8 cellular contexts compared by ENCODE assay signal in genomic region chr4:184733654-184734524, GRCh38. TPM values are rescaled to one million over a fixed set of nuclear protein-coding genes. Genes with fewer than 3 reads are reported as not detected.
DNase-seq lines count a peak whose midpoint lies in the region; ATAC-seq and TF ChIP-seq lines count a peak whose summit lies in the region.

TSS of gene CENPU (minus strand) at chr4:184734096. CDS start at chr4:184734062, 34 bp downstream.

- peak within 1 kb of the TSS; percentile 92 for H3K27ac Mint-ChIP-seq in WTC11
- H3K27ac Mint-ChIP-seq in immature natural killer cell: peak within 1 kb of the TSS; percentile 69 to 93 (median 84)

- peak; percentile 93 for ATAC-seq in GM18909 (IDR thresholded peaks at IDR 0.05; ENCODE audit: poor library complexity, unreplicated experiment)
- ATAC-seq in HG03175 (IDR thresholded peaks at IDR 0.05; ENCODE audit: unreplicated experiment): peak; percentile 93
- peak; percentile 95 for ATAC-seq in WTC11

- H3K9me3 Mint-ChIP-seq in WTC11: peaks cover 4% of the 10 kb centered on the region; the same call in 1 of the 2 replicates
- no peaks in the 10 kb centered on the region for H3K9me3 Mint-ChIP-seq in immature natural killer cell

- H3K4me3 Mint-ChIP-seq in WTC11: peak within 1 kb of the TSS; percentile 91
- peak within 1 kb of the TSS; percentile 90 to 97 (median 92) for H3K4me3 Mint-ChIP-seq in immature natural killer cell

- H3K4me3 ChIP-seq in AG04450 (ENCODE audit: low read depth, low read length): peak within 1 kb of the TSS; percentile 89

- H3K36me3 Mint-ChIP-seq in WTC11 (peaks cover 18% of the 10 kb centered on the region), immature natural killer cell (no peaks in the 10 kb centered on the region)

- H3K27ac ChIP-seq in AG04450 (ENCODE audit: low read depth, low read length) (peak within 1 kb of the TSS; percentile 52), caudate nucleus (ENCODE audit: low read depth, low read length) (peak within 1 kb of the TSS; percentile 65)

- CTCF ChIA-PET in AG04450 (lab: Charles Lee): interaction anchor here (0.6 to 4.4 kb wide), 5 partner anchors 12 to 470 kb away, joined by 3 to 32 read pairs (median 4); no protein-coding TSS in a partner anchor
- CTCF ChIA-PET in WTC11 (lab: Charles Lee): interaction anchor here (0.6 to 2.2 kb wide), 13 partner anchors 12 to 470 kb away, joined by 3 to 20 read pairs (median 7); partner anchors contain the start of genes CASP3, HELT, PRIMPOL and SLC25A4

- H3K4me1 Mint-ChIP-seq in WTC11 (peaks cover 36% of the 10 kb centered on the region), immature natural killer cell (peaks cover 16 to 17% of the 10 kb centered on the region in 2 donors)

- peak; percentile 96 for DNase-seq in AG04450 (ENCODE audit: low read depth, low spot score)
- peak; percentile 92 for DNase-seq in NCI-H226
- DNase-seq in WTC11 (ENCODE audit: low spot score): peak; percentile 97
- peak; percentile 80 to 98 (median 95) for DNase-seq in caudate nucleus (lab: John Stamatoyannopoulos, UW)
- DNase-seq in immature natural killer cell: peak; percentile 92 to 94 (median 93)
- DNase-seq in smooth muscle cell of the brain vasculature (ENCODE audit: low read depth, low spot score): peak; percentile 97

- H3K27me3 ChIP-seq in AG04450 (ENCODE audit: control insufficient read depth, insufficient read depth, low read length): no peaks in the 10 kb centered on the region

- TF ChIP-seq CTCF in AG04450 (IDR thresholded peaks at IDR 0.05; ENCODE audit: low read depth, low read length): no peak
- no peak for TF ChIP-seq CTCF in WTC11 (IDR thresholded peaks at IDR 0.05)

- no peaks in the 10 kb centered on the region for H3K9me3 ChIP-seq in AG04450 (ENCODE audit: control insufficient read depth, insufficient read depth, low read length)

- POLR2A ChIA-PET in AG04450 (lab: Yijun Ruan, JAX) (interaction anchor here (0.8 to 2.2 kb wide), 8 partner anchors 12 to 259 kb away, joined by 3 to 30 read pairs (median 4); partner anchors contain the start of genes ACSL1, CASP3, IRF2 and PRIMPOL), WTC11 (lab: Charles Lee) (interaction anchor here (0.5 to 2.2 kb wide), 12 partner anchors 12 to 1897 kb away, joined by 3 to 16 read pairs (median 4); partner anchors contain the start of genes CASP3, IRF2 and PRIMPOL)

- H3K27me3 Mint-ChIP-seq in WTC11 (ENCODE audit: low read depth) (peaks cover 8% of the 10 kb centered on the region), immature natural killer cell (ENCODE audit: low read depth in 3 of 3) (peaks cover 4 to 9% (median 5%) of the 10 kb centered on the region in 3 donors)

TF ChIP-seq in WTC11, 78 proteins besides CTCF, POLR2A, EP300 and RAD21 (continues in another document):
- TF ChIP-seq TEAD4 (CRISPR knock-in tag; IDR thresholded peaks at IDR 0.05) (peak; percentile 86; the same call in 1 of the 2 replicates), TEAD1 (CRISPR knock-in tag; IDR thresholded peaks at IDR 0.05) (peak; percentile 98), NFATC4 (CRISPR knock-in tag; IDR thresholded peaks at IDR 0.05) (no peak), ELF4 (CRISPR knock-in tag; IDR thresholded peaks at IDR 0.05; ENCODE audit: low read depth) (no peak), E2F5 (CRISPR knock-in tag; IDR thresholded peaks at IDR 0.05) (peak; percentile 91), FOXK1 (CRISPR knock-in tag; IDR thresholded peaks at IDR 0.05) (peak; percentile 95), ZNF396 (CRISPR knock-in tag; IDR thresholded peaks at IDR 0.05; ENCODE audit: borderline replicate concordance) (no peak), ATF2 (CRISPR knock-in tag; IDR thresholded peaks at IDR 0.05; ENCODE audit: borderline replicate concordance, low read depth) (no peak), MLX (CRISPR knock-in tag; IDR thresholded peaks at IDR 0.05) (no peak), ZNF416 (CRISPR knock-in tag; IDR thresholded peaks at IDR 0.05) (no peak), IRF1 (CRISPR knock-in tag; IDR thresholded peaks at IDR 0.05) (0 out of 2 replicates have a peak, but pooled peaks have one; percentile 19), ATF3 (CRISPR knock-in tag; conservative IDR thresholded peaks at IDR 0.05) (no peak), EMX1 (CRISPR knock-in tag; IDR thresholded peaks at IDR 0.05) (no peak), KAT7 (CRISPR knock-in tag; IDR thresholded peaks at IDR 0.05; ENCODE audit: borderline replicate concordance) (peak; percentile 20; the same call in 1 of the 2 replicates), RELA (CRISPR knock-in tag; IDR thresholded peaks at IDR 0.05; ENCODE audit: borderline replicate concordance) (no peak), ZNF121 (CRISPR knock-in tag; IDR thresholded peaks at IDR 0.05) (no peak), ZNF671 (CRISPR knock-in tag; IDR thresholded peaks at IDR 0.05) (0 out of 2 replicates have a peak, but pooled peaks have one; percentile 20), IRF2 (CRISPR knock-in tag; IDR thresholded peaks at IDR 0.05; ENCODE audit: borderline replicate concordance, low read depth) (no peak), SMAD4 (CRISPR knock-in tag; IDR thresholded peaks at IDR 0.05) (no peak), USF1 (CRISPR knock-in tag; IDR thresholded peaks at IDR 0.05) (peak; percentile 89), ZNF423 (CRISPR knock-in tag; IDR thresholded peaks at IDR 0.05) (peak; percentile 48; the same call in 1 of the 2 replicates), USF2 (CRISPR knock-in tag; IDR thresholded peaks at IDR 0.05) (peak; percentile 88), GRHL2 (CRISPR knock-in tag; IDR thresholded peaks at IDR 0.05; ENCODE audit: insufficient replicate concordance, severe bottlenecking) (no peak)

RNA-seq across cellular contexts. Expression of gene CENPU, which starts in this region (rescaled TPM):
- polyA plus RNA-seq in AG04450 (2011; rRNA removed) (6.3 and 8.0 TPM in 2 replicates), immature natural killer cell (1 to 10 TPM; 3.4 to 7.2 (median 7.1) TPM)
- 0.69 and 3.2 TPM in 2 replicates for polyA minus RNA-seq in AG04450 (2011; rRNA and poly(A)+ RNA removed)
- 52.9 to 60.5 TPM (median 53.4 TPM) in 3 replicates for total RNA-seq in WTC11 (2021)

Comparison
In these comparisons a context has a peak if more than half of its experiments do, and no peak if none do; other contexts are left out.
1. Peak in every context shown above with its lines: DNase-seq, ATAC-seq, H3K4me3 ChIP-seq and H3K27ac ChIP-seq.